26 cellular contexts compared by ENCODE assay signal in the genomic region with DNA sequence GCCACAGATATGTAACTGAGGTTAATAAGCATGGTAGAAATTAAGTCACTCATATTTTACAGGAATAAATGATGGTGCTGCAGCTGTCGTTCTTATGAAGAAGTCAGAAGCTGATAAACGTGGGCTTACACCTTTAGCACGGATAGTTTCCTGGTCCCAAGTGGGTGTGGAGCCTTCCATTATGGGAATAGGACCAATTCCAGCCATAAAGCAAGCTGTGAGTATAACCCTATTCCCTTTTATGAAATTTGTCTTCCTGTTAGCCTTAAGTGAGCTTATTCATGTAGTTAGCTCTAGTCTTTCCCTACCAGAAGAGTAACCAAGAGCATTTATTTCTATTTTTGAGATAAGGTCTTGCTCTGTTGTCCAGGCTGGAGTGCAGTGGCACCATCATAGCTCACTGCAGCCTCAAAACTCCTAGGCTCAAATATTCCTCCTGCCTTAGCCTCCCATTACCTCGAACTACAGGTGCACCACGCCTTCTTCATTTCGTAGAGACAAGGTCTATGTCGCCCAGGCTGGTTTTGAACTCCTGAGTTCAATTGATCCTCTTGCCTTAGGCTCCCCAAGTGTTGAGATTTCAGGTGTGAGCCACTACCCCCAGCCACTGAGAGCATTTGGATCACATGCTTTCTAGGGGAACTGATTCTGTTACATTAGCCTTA. TPM values are rescaled to one million over a fixed set of nuclear protein-coding genes. Genes with fewer than 3 reads are reported as not detected.
DNase-seq lines count a peak whose midpoint lies in the region; ATAC-seq and TF ChIP-seq lines count a peak whose summit lies in the region.
"Had no signal": no experiment of that assay in that cellular context is flagged by ENCODE, and none has a peak within 500 bp of the region (broad histone marks: within the 10 kb centered on the region; RNA-seq: fewer than 3 reads in every experiment).

No MANE protein-coding gene starts in this region.

- H3K4me3 ChIP-seq in Panc1 (ENCODE audit: low read depth in 2 of 2, low read length in 2 of 2) = no peak overlapping the region
- H3K4me3 ChIP-seq in colonic mucosa = no peak overlapping the region
- H3K4me3 ChIP-seq in uterus = no peak overlapping the region
- H3K4me3 ChIP-seq: body of pancreas, hepatocyte, lung had no signal

- POLR2A ChIA-PET in Panc1 (lab: Charles Lee) = no interaction called here

- H3K27me3 Mint-ChIP-seq in activated T-cell treated with anti-CD3 and anti-CD28 coated beads, Interleukin-2, amount 50 U/mL, for 72 hours (ENCODE audit: low read depth) = no peaks in the 10 kb centered on the region
- H3K27me3 Mint-ChIP-seq in progenitor cell of endocrine pancreas = no peaks in the 10 kb centered on the region

- no peaks in the 10 kb centered on the region; the same call in 1 of the 2 replicates for H3K4me1 ChIP-seq in Panc1 (ENCODE audit: control insufficient read depth, insufficient read depth, low read length)
- H3K4me1 ChIP-seq in colonic mucosa = no peaks in the 10 kb centered on the region
- H3K4me1 ChIP-seq in uterus = no peaks in the 10 kb centered on the region
- H3K4me1 ChIP-seq: body of pancreas had no signal

- no peaks in the 10 kb centered on the region for H3K27me3 ChIP-seq in Panc1 (ENCODE audit: control insufficient read depth, insufficient read depth, low read length)
- no peaks in the 10 kb centered on the region for H3K27me3 ChIP-seq in colonic mucosa
- no peaks in the 10 kb centered on the region for H3K27me3 ChIP-seq in uterus
- H3K27me3 ChIP-seq: body of pancreas, hepatocyte had no signal

- H3K36me3 ChIP-seq in Panc1 (ENCODE audit: control insufficient read depth, insufficient read depth, low read length) (peaks cover 42% of the 10 kb centered on the region), colonic mucosa (peaks cover 4% of the 10 kb centered on the region), uterus (no peaks in the 10 kb centered on the region)

- H3K9ac ChIP-seq in colonic mucosa (ENCODE audit: low read depth in 2 of 2, low read length in 2 of 2) = peak overlapping the region in 1 of 2 donors; percentile 36
- H3K9ac ChIP-seq: SK-N-SH had no signal

- peaks cover 15% of the 10 kb centered on the region for H3K4me1 Mint-ChIP-seq in activated T-cell treated with anti-CD3 and anti-CD28 coated beads, Interleukin-2, amount 50 U/mL, for 72 hours (ENCODE audit: low read depth)
- peaks cover 3% of the 10 kb centered on the region for H3K4me1 Mint-ChIP-seq in progenitor cell of endocrine pancreas (ENCODE audit: low read depth)
- H3K4me1 Mint-ChIP-seq: CD14-positive monocyte, nephron had no signal

- no peak for DNase-seq in activated T-cell treated with anti-CD3 and anti-CD28 coated beads, Interleukin-2, amount 50 U/mL, for 72 hours
- DNase-seq in activated T-cell treated with anti-CD3 and anti-CD28 coated beads for 4 hours (no peak), Panc1 (ENCODE audit: low read depth, low spot score) (no peak), colonic mucosa (peak; percentile 52), progenitor cell of endocrine pancreas (ENCODE audit: low spot score, unreplicated experiment) (no peak), erythroblast (lab: John Stamatoyannopoulos, UW) (no peak), cardiac septum (ENCODE audit: low spot score) (no peak), uterus (no peak)
- DNase-seq: activated CD8-positive, alpha-beta memory T cell treated with anti-CD3 and anti-CD28 coated beads, Interleukin-2, amount 50 U/mL, for 4 hours; activated naive CD4-positive, alpha-beta T cell; body of pancreas; DMS79 treated with DMSO at 0.1 percent for 48 hours; KG1; NCI-H2081; NCI-H446 treated with DMSO at 0.1 percent for 48 hours; posterior cingulate gyrus; SK-N-SH; T-helper 9 cell had no signal

- no peaks in the 10 kb centered on the region for H3K9me3 Mint-ChIP-seq in activated T-cell treated with anti-CD3 and anti-CD28 coated beads, Interleukin-2, amount 50 U/mL, for 72 hours
- H3K9me3 Mint-ChIP-seq in progenitor cell of endocrine pancreas (ENCODE audit: low read depth) = no peaks in the 10 kb centered on the region
- H3K9me3 Mint-ChIP-seq: CD14-positive monocyte, nephron had no signal

- BruUV-seq in Panc1 (replicated peaks; lab: Mats Ljungman, UMichigan) = no TSS peak

- no peak for TF ChIP-seq POLR2A in erythroblast (IDR thresholded peaks at IDR 0.05; ENCODE audit: low read length)
- TF ChIP-seq POLR2A in uterus (IDR thresholded peaks at IDR 0.05) = no peak

- CTCF ChIA-PET in Panc1 (lab: Charles Lee) = no interaction called here

- H3K27ac ChIP-seq in Panc1 (ENCODE audit: low read length) (no peak overlapping the region), colonic mucosa (peak overlapping the region; percentile 84), uterus (no peak overlapping the region)
- H3K27ac ChIP-seq: body of pancreas, hepatocyte had no signal

- H3K9me3 ChIP-seq in Panc1 (ENCODE audit: control insufficient read depth, insufficient read depth, low read depth, low read length) = no peaks in the 10 kb centered on the region
- no peaks in the 10 kb centered on the region for H3K9me3 ChIP-seq in colonic mucosa
- no peaks in the 10 kb centered on the region for H3K9me3 ChIP-seq in uterus
- H3K9me3 ChIP-seq: body of pancreas, SK-N-SH had no signal

- intact Hi-C loops in Panc1 (cut with micrococcal nuclease; ENCODE audit: unreplicated experiment) = no loop called here
- intact Hi-C loops in colonic mucosa (cut with DNase I) = no loop called here
- intact Hi-C loops in cardiac septum (cut with DNase I) = no loop called here
- intact Hi-C loops in uterus (cut with DNase I; ENCODE audit: low total_unique reads) = no loop called here

- TF ChIP-seq CTCF in Panc1 (IDR thresholded peaks at IDR 0.05) (no peak), colonic mucosa (IDR thresholded peaks at IDR 0.05) (no peak), progenitor cell of endocrine pancreas (IDR thresholded peaks at IDR 0.05; ENCODE audit: unreplicated experiment) (no peak), uterus (IDR thresholded peaks at IDR 0.05) (no peak)

- H3K36me3 Mint-ChIP-seq in activated T-cell treated with anti-CD3 and anti-CD28 coated beads, Interleukin-2, amount 50 U/mL, for 72 hours (ENCODE audit: insufficient read depth in 2 of 2) = peaks cover 13 to 36% of the 10 kb centered on the region in 2 donors
- peaks cover 27% of the 10 kb centered on the region for H3K36me3 Mint-ChIP-seq in progenitor cell of endocrine pancreas (ENCODE audit: insufficient read depth)

- ATAC-seq in activated T-cell treated with anti-CD3 and anti-CD28 coated beads, Interleukin-2, amount 50 U/mL, for 72 hours (replicated peaks in 1 of 2) = peak in 1 of 2 donors; percentile 4
- ATAC-seq in Panc1 = peak; percentile 54
- ATAC-seq: body of pancreas had no signal

- in situ Hi-C loops in Panc1 (cut with HindIII; ENCODE audit: low pct_unique_long_range_greater_than_20kb, low sequenced_read_pairs) = no loop called here

- peak overlapping the region; percentile 83 for H3K27ac Mint-ChIP-seq in activated T-cell treated with anti-CD3 and anti-CD28 coated beads, Interleukin-2, amount 50 U/mL, for 72 hours
- peak overlapping the region; percentile 74 for H3K27ac Mint-ChIP-seq in progenitor cell of endocrine pancreas
- H3K27ac Mint-ChIP-seq: nephron had no signal

- no peak overlapping the region for H3K4me3 Mint-ChIP-seq in activated T-cell treated with anti-CD3 and anti-CD28 coated beads, Interleukin-2, amount 50 U/mL, for 72 hours
- H3K4me3 Mint-ChIP-seq in progenitor cell of endocrine pancreas (ENCODE audit: low read depth) = no peak overlapping the region
- H3K4me3 Mint-ChIP-seq: CD14-positive monocyte, nephron had no signal

RNA-seq across cellular contexts. Expression of gene TCP1, which starts 12.0 kb away (rescaled TPM):
- 100 to 1,000 TPM; 267 to 291 TPM for total RNA-seq in activated T-cell treated with anti-CD3 and anti-CD28 coated beads, Interleukin-2, amount 50 U/mL, for 72 hours
- total RNA-seq in Panc1 (2021; ENCODE audit: unreplicated experiment) (340 TPM), colonic mucosa (100 to 1,000 TPM; 163 to 294 TPM), progenitor cell of endocrine pancreas (218 and 229 TPM in 2 replicates), cardiac septum (130 TPM), uterus (100 to 1,000 TPM; 109 to 241 (median 170) TPM)
- polyA plus RNA-seq in Panc1 (2012; ENCODE audit: insufficient read length) = 402 TPM

RNA-seq across cellular contexts. Expression of gene MRPL18, which starts 12.9 kb away (rescaled TPM):
- 10 to 100 TPM; 58.5 to 60.5 TPM for total RNA-seq in activated T-cell treated with anti-CD3 and anti-CD28 coated beads, Interleukin-2, amount 50 U/mL, for 72 hours
- total RNA-seq in Panc1 (2021; ENCODE audit: unreplicated experiment) (98.4 TPM), colonic mucosa (100 to 1,000 TPM in 1 of 2 donors, 10 to 100 TPM in 1; 65.4 to 112 TPM), progenitor cell of endocrine pancreas (45.0 and 45.2 TPM in 2 replicates), cardiac septum (53.1 TPM), uterus (10 to 100 TPM; 23.5 to 66.0 (median 46.8) TPM)
- 97.1 TPM for polyA plus RNA-seq in Panc1 (2012; ENCODE audit: insufficient read length)

RNA-seq across cellular contexts. Expression of gene ACAT2, which starts 15.5 kb away (rescaled TPM):
- 10 to 100 TPM; 44.3 to 53.1 TPM for total RNA-seq in activated T-cell treated with anti-CD3 and anti-CD28 coated beads, Interleukin-2, amount 50 U/mL, for 72 hours
- total RNA-seq in Panc1 (2021; ENCODE audit: unreplicated experiment) = 112 TPM
- polyA plus RNA-seq in Panc1 (2012; ENCODE audit: insufficient read length) = 45.6 TPM
- 100 to 1,000 TPM in 1 of 2 donors, 10 to 100 TPM in 1; 59.8 to 126 TPM for total RNA-seq in colonic mucosa
- total RNA-seq in progenitor cell of endocrine pancreas = 85.1 and 103 TPM in 2 replicates
- total RNA-seq in cardiac septum = 8.7 TPM
- total RNA-seq in uterus = 10 to 100 TPM in 2 of 4 donors, 1 to 10 TPM in 2; 5.6 to 19.6 (median 11.2) TPM

RNA-seq across cellular contexts. Expression of gene PNLDC1, which starts 22.7 kb away (rescaled TPM):
- total RNA-seq in activated T-cell treated with anti-CD3 and anti-CD28 coated beads, Interleukin-2, amount 50 U/mL, for 72 hours = under 1 TPM; 0.37 to 0.62 TPM
- total RNA-seq in Panc1 (2021; ENCODE audit: unreplicated experiment) (not detected), colonic mucosa (under 1 TPM in 1 of 2 donors, not detected in 1; 0.72 TPM), progenitor cell of endocrine pancreas (not detected in 2 replicates), cardiac septum (not detected), uterus (under 1 TPM in 1 of 4 donors, not detected in 3; 0.69 TPM)
- polyA plus RNA-seq in Panc1 (2012; ENCODE audit: insufficient read length) = not detected
- total RNA-seq: endothelial cell of umbilical vein, hepatocyte, RPMI7951, skeletal muscle tissue, urinary bladder had no signal
- polyA plus RNA-seq: CD14-positive monocyte, endothelial cell of umbilical vein, SK-N-SH had no signal

RNA-seq across cellular contexts. Expression of gene WTAP, which starts 50.1 kb away (rescaled TPM):
- total RNA-seq in activated T-cell treated with anti-CD3 and anti-CD28 coated beads, Interleukin-2, amount 50 U/mL, for 72 hours = 100 to 1,000 TPM; 108 to 109 TPM
- total RNA-seq in Panc1 (2021; ENCODE audit: unreplicated experiment) = 112 TPM
- polyA plus RNA-seq in Panc1 (2012; ENCODE audit: insufficient read length) = 51.1 TPM
- total RNA-seq in colonic mucosa = 10 to 100 TPM; 73.7 to 84.1 TPM
- total RNA-seq in progenitor cell of endocrine pancreas = 126 and 131 TPM in 2 replicates
- 49.4 TPM for total RNA-seq in cardiac septum
- total RNA-seq in uterus = 100 to 1,000 TPM in 2 of 4 donors, 10 to 100 TPM in 2; 33.3 to 139 (median 95.9) TPM
